In the genomic region with DNA sequence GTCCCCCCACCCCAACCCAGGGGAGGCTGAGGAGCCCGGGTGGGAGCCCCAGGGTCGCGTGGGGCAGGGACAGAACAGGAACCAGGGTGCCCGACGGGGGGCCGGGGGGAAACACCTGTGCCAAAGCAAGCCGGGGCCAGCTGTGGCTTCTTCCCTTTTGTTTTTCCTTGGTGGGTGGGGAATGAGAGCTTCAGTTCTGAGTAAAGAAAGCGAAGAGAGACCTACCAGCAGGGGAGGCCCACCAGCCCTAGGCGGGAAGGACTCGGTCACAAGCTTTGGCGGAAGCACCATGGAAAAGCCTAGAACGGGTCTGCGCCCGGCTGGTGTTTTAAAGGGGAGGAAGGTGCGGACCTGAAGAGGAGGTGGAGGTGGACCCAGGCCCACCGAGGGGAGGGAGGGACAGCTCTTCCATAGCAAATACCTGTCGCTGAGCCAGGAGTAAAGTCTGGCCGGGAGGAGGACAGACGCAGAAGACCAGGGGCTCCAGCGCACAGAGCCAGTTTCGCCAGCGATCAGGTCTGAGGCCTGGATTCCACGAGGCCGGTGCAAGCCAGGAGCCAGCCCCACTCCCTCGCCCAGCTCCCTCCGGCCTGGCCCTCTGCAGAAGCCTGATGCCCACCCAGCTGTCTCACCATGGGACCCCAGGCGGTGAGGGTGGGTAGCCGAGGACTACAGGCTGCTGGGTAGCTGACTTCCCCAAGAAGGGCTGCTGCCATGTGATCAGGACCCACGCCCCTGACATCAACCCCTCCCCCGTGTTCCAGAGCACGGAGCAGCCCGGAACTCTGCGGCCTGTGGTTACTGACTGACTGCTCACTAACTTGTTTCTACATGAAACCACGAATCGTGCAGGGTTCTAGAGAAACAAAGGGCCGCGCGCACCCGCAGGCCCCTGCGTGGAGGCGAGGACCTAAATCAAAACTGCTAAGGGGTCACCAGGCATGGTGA, we compare ENCODE assay signal across 8 cellular contexts. TPM values are rescaled to one million over a fixed set of nuclear protein-coding genes. Genes with fewer than 3 reads are reported as not detected.
DNase-seq lines count a peak whose midpoint lies in the region; ATAC-seq, FAIRE-seq and TF ChIP-seq lines count a peak whose summit lies in the region.

No MANE protein-coding gene starts in this region.

- H3K27me3 Mint-ChIP-seq in activated T-cell treated with anti-CD3 and anti-CD28 coated beads, Interleukin-2, amount 50 U/mL, for 72 hours (ENCODE audit: low read depth), result no peaks in the 10 kb centered on the region

- peaks cover 84% of the 10 kb centered on the region for H3K4me1 Mint-ChIP-seq in activated T-cell treated with anti-CD3 and anti-CD28 coated beads, Interleukin-2, amount 50 U/mL, for 72 hours (ENCODE audit: low read depth)

- H3K9ac ChIP-seq in NT2/D1 (ENCODE audit: insufficient read length, low read depth), result peak overlapping the region; percentile 74

- H3K4me3 Mint-ChIP-seq in activated T-cell treated with anti-CD3 and anti-CD28 coated beads, Interleukin-2, amount 50 U/mL, for 72 hours, result peak overlapping the region; percentile 63 to 79

- H3K36me3 ChIP-seq in NT2/D1 (ENCODE audit: insufficient read depth, insufficient read length, low read length) (peaks cover 58% of the 10 kb centered on the region), ovary (no peaks in the 10 kb centered on the region), transverse colon (no peaks in the 10 kb centered on the region)

- H3K4me3 ChIP-seq in NT2/D1 (ENCODE audit: insufficient read length, low read depth), result peak overlapping the region; percentile 21
- peak overlapping the region; percentile 47 to 81 for H3K4me3 ChIP-seq in foreskin fibroblast (ENCODE audit: low read depth in 1 of 2, low read length in 2 of 2)
- peak overlapping the region; percentile 74 for H3K4me3 ChIP-seq in ovary
- peak overlapping the region; percentile 59 to 99 (median 92) for H3K4me3 ChIP-seq in transverse colon

- peak; percentile 57 for ATAC-seq in HG02610 (IDR thresholded peaks at IDR 0.05; ENCODE audit: unreplicated experiment)
- peak; percentile 70 to 81 for ATAC-seq in activated T-cell treated with anti-CD3 and anti-CD28 coated beads, Interleukin-2, amount 50 U/mL, for 72 hours (replicated peaks in 1 of 2)

- no peaks in the 10 kb centered on the region for H3K9me3 Mint-ChIP-seq in activated T-cell treated with anti-CD3 and anti-CD28 coated beads, Interleukin-2, amount 50 U/mL, for 72 hours

- H3K27me3 ChIP-seq in NT2/D1 (ENCODE audit: insufficient read depth, insufficient read length) (no peaks in the 10 kb centered on the region), ovary (no peaks in the 10 kb centered on the region), transverse colon (no peaks in the 10 kb centered on the region)

- TF ChIP-seq CTCF in foreskin fibroblast (IDR thresholded peaks at IDR 0.05; ENCODE audit: low read depth, low read length), result no peak
- TF ChIP-seq CTCF in ovary (IDR thresholded peaks at IDR 0.05), result peak in 1 of 3 donors; percentile 35
- no peak for TF ChIP-seq CTCF in transverse colon (IDR thresholded peaks at IDR 0.05)

- H3K27ac Mint-ChIP-seq in activated T-cell treated with anti-CD3 and anti-CD28 coated beads, Interleukin-2, amount 50 U/mL, for 72 hours, result peak overlapping the region; percentile 87

- DNase-seq in GM12891 (ENCODE audit: insufficient read length, low spot score), result peak; percentile 81
- DNase-seq in NT2/D1 (ENCODE audit: low read depth, low spot score), result no peak
- peak; percentile 87 to 92 for DNase-seq in activated T-cell treated with anti-CD3 and anti-CD28 coated beads, Interleukin-2, amount 50 U/mL, for 72 hours
- DNase-seq in foreskin fibroblast, result peak in 1 of 2 donors; percentile 50
- peak; percentile 54 to 68 (median 62) for DNase-seq in ovary
- DNase-seq in transverse colon, result peak; percentile 85
- DNase-seq in H54 (ENCODE audit: insufficient read length, low spot score), result no peak

- FAIRE-seq in GM12891 (lab: Jason Lieb, UNC) (peak; percentile 95), H54 (lab: Jason Lieb, UNC) (no peak)

- TF ChIP-seq POLR2A in GM12891 (IDR thresholded peaks at IDR 0.05; ENCODE audit: low read depth, low read length), result peak; percentile 76
- TF ChIP-seq POLR2A in ovary (IDR thresholded peaks at IDR 0.05), result no peak
- peak; percentile 57 for TF ChIP-seq POLR2A in transverse colon (IDR thresholded peaks at IDR 0.05)
- TF ChIP-seq POLR2A in H54 (IDR thresholded peaks at IDR 0.05; ENCODE audit: low read depth, low read length), result no peak

- H3K27ac ChIP-seq in ovary, result peak overlapping the region; percentile 97 to 99
- H3K27ac ChIP-seq in transverse colon, result peak overlapping the region; percentile 99 to 100 (median 99)

- no peaks in the 10 kb centered on the region for H3K9me3 ChIP-seq in NT2/D1 (ENCODE audit: insufficient read depth, low read length)
- no peaks in the 10 kb centered on the region for H3K9me3 ChIP-seq in ovary
- H3K9me3 ChIP-seq in transverse colon, result no peaks in the 10 kb centered on the region

- intact Hi-C loops in ovary (cut with DNase I) (loop anchor here in 1 of 4 donors (5.0 kb wide), 1 partner anchor 59 kb away; a partner anchor contains a TSS), transverse colon (cut with DNase I; ENCODE audit: low total_unique reads) (loop anchor here (10.0 kb wide), 1 partner anchor 421 kb away; a partner anchor contains a TSS)

- TF ChIP-seq EP300 in ovary (IDR thresholded peaks at IDR 0.05), result no peak
- no peak for TF ChIP-seq EP300 in transverse colon (IDR thresholded peaks at IDR 0.05; ENCODE audit: low read depth)

- H3K4me1 ChIP-seq in NT2/D1 (ENCODE audit: insufficient read depth, insufficient read length) (peaks cover 14% of the 10 kb centered on the region), ovary (ENCODE audit: insufficient read depth) (peaks cover 43% of the 10 kb centered on the region), transverse colon (peaks cover 72 to 91% (median 83%) of the 10 kb centered on the region in 4 donors)

- 17 to 26% (median 26%) methylated on average over 37 to 41 of the region's 41 CpGs for WGBS in ovary, 3 donors
- WGBS in transverse colon (ENCODE audit: low coverage in 1 of 2), 2 donors, result 0 to 52% methylated on average over 3 to 41 of the region's 41 CpGs

- peaks cover 6 to 7% of the 10 kb centered on the region in 2 donors for H3K36me3 Mint-ChIP-seq in activated T-cell treated with anti-CD3 and anti-CD28 coated beads, Interleukin-2, amount 50 U/mL, for 72 hours (ENCODE audit: insufficient read depth in 2 of 2)

- in situ Hi-C loops in transverse colon (cut with MboI; ENCODE audit: low pct_ligation_motif_present in 1 of 4, low pct_unique_long_range_greater_than_20kb in 1 of 4, low sequenced_read_pairs in 3 of 4), result no loop called here

TF ChIP-seq in GM12891, 5 proteins besides CTCF, POLR2A, EP300 and RAD21:
- TF ChIP-seq SPI1 (IDR thresholded peaks at IDR 0.05; ENCODE audit: low read depth, low read length) (0 out of 2 replicates have a peak, but pooled peaks have one; percentile 40), POLR2AphosphoS5 (IDR thresholded peaks at IDR 0.05; ENCODE audit: low read depth, low read length) (peak; percentile 73), POU2F2 (IDR thresholded peaks at IDR 0.05; ENCODE audit: low read depth, low read length) (0 out of 2 replicates have a peak, but pooled peaks have one; percentile 28), PAX5 (IDR thresholded peaks at IDR 0.05; ENCODE audit: insufficient read depth, low read length, severe bottlenecking) (no peak), TAF1 (IDR thresholded peaks at IDR 0.05; ENCODE audit: low read depth, low read length) (no peak)

RNA-seq across cellular contexts. Expression of a gene that starts 0.8 kb away (rescaled TPM):
- 67.1 TPM for polyA plus RNA-seq in GM12891 (2012; ENCODE audit: low read depth, missing spikeins)
- total RNA-seq in activated T-cell treated with anti-CD3 and anti-CD28 coated beads, Interleukin-2, amount 50 U/mL, for 72 hours, result 100 to 1,000 TPM; 102 to 109 TPM
- total RNA-seq in ovary (100 to 1,000 TPM in 5 of 7 donors, 10 to 100 TPM in 2; 84.0 to 154 (median 131) TPM), transverse colon (100 to 1,000 TPM in 3 of 4 donors, 10 to 100 TPM in 1; 98.5 to 131 (median 114) TPM)
- polyA plus RNA-seq in ovary, result 100 to 1,000 TPM in 1 of 2 donors, 10 to 100 TPM in 1; 66.6 to 128 TPM

RNA-seq across cellular contexts. Expression of a gene that starts 57.6 kb away (rescaled TPM):
- 14.6 TPM for polyA plus RNA-seq in GM12891 (2012; ENCODE audit: low read depth, missing spikeins)
- total RNA-seq in activated T-cell treated with anti-CD3 and anti-CD28 coated beads, Interleukin-2, amount 50 U/mL, for 72 hours, result 10 to 100 TPM; 22.8 to 34.9 TPM
- total RNA-seq in ovary (10 to 100 TPM; 22.7 to 47.8 (median 33.8) TPM), transverse colon (10 to 100 TPM in 3 of 4 donors, 1 to 10 TPM in 1; 4.1 to 35.7 (median 26.9) TPM)
- 10 to 100 TPM; 23.2 to 36.3 TPM for polyA plus RNA-seq in ovary

Comparison
In these comparisons a context has a peak if more than half of its experiments do, and no peak if none do; other contexts are left out.
1. DNase-seq: peak in GM12891 (single experiment), activated T-cell treated with anti-CD3 and anti-CD28 coated beads, Interleukin-2, amount 50 U/mL, for 72 hours (2 of 2), ovary (5 of 5) and transverse colon (single experiment); none in NT2/D1 (single experiment) and H54 (single experiment).
2. POLR2A ChIP-seq: peak in GM12891 (single experiment) and transverse colon (single experiment); none in ovary (single experiment) and H54 (single experiment).
3. H3K4me3 ChIP-seq: peak in every context shown above with its lines; median percentile 92 in transverse colon; 74 in ovary; 64 in foreskin fibroblast; 21 in NT2/D1.